In the genomic region with DNA sequence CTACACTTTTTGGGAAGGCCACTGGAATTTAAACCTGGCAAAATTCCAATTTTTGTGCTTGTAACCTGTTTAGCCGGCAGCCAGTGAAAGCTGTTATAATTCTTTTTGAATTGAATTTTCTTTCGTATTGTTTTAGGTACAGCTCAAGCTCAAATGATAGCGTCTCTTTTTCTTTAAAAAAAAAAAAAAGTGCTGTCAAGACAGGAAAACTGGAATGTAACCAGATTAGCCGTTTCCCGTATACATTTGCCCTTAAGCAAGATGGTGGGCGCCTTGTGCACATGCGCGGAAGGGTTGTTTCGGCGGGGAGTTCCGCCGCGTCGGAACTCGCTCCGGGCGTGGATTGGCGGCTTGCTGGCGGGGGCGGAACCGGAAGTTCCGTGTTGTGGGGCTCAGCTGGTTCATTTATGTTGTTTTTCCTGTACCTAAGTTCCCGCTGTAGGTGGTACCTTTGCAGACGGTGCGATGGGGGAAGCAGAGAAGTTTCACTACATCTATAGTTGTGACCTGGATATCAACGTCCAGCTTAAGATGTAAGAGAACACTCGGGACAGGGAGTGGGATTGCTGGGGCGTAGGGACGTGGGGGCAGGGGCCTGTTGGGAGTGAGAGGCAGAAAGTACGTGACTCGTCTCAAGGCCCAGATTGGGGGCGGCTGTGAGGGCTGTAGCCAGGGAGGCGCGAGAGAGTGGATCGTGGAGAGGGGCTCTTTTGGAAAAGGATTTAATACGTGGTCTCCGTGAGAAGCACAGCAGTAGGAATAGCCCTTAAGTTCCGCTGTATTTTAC, we compare ENCODE assay signal across 1 cellular context.
A peak's percentile ranks its signal among the peaks of the same experiment; 100 is the strongest.
TF ChIP-seq lines count a peak whose summit lies in the region.

PIK3C3 (plus strand) TSS at position 408 of the 787 bp plus-strand sequence; CDS start at position 466, 58 bp downstream.

TF ChIP-seq in K562, 482 proteins besides CTCF, POLR2A, EP300 and RAD21 (continued from another document):
- TF ChIP-seq ARID4B (CRISPR knock-in tag; IDR thresholded peaks at IDR 0.05) = peak; percentile 87
- TF ChIP-seq FIP1L1 (IDR thresholded peaks at IDR 0.05; ENCODE audit: low read depth, low read length, poor library complexity, severe bottlenecking) = no peak
- TF ChIP-seq RHOXF2B (CRISPR knock-in tag; conservative IDR thresholded peaks at IDR 0.05) = no peak
- no peak for TF ChIP-seq PTRF (tag; IDR thresholded peaks at IDR 0.05)
- peak in 1 of 2 experiments; percentile 14 for TF ChIP-seq E2F6 (IDR thresholded peaks at IDR 0.05; ENCODE audit: borderline replicate concordance in 1 of 2, extremely low read depth in 1 of 2, insufficient read depth in 1 of 2, insufficient read length in 1 of 2, low read depth in 1 of 2, low read length in 1 of 2, poor library complexity in 1 of 2, severe bottlenecking in 1 of 2)
- TF ChIP-seq BDP1 (IDR thresholded peaks at IDR 0.05; ENCODE audit: insufficient read depth, insufficient read length) = no peak
- no peak for TF ChIP-seq ZNF3 (CRISPR knock-in tag; IDR thresholded peaks at IDR 0.05)
- no peak for TF ChIP-seq RREB1 (CRISPR knock-in tag; IDR thresholded peaks at IDR 0.05)
- no peak for TF ChIP-seq ATF4 (CRISPR knock-in tag; IDR thresholded peaks at IDR 0.05)
